30 cellular contexts compared by ENCODE assay signal in genomic region chr2:53576361-53576620, GRCh38.
"Had no signal": no experiment of that assay in that cellular context is flagged by ENCODE, and none has a peak within 500 bp of the region (broad histone marks: within the 10 kb centered on the region; RNA-seq: fewer than 3 reads in every experiment).

No MANE protein-coding gene starts in this region.

- H3K4me1 Mint-ChIP-seq: activated CD4-positive, alpha-beta T cell treated with anti-CD3 and anti-CD28 coated beads for 36 hours; activated naive CD4-positive, alpha-beta T cell treated with anti-CD3 and anti-CD28 coated beads, Interleukin-2, amount 10 ng/mL, durations not matched to agents 7 days and 5 days; activated naive CD8-positive, alpha-beta T cell treated with anti-CD3 and anti-CD28 coated beads, Interleukin-2, amount 10 ng/mL, durations not matched to agents 7 days and 5 days; naive thymus-derived CD4-positive, alpha-beta T cell; stimulated activated effector memory CD8-positive, alpha-beta T cell treated with anti-CD3 and anti-CD28 coated beads, Interleukin-12 subunit alpha, Interleukin-12 subunit beta, amount 100 ng/mL, for 72 hours; stimulated activated naive CD8-positive, alpha-beta T cell treated with anti-CD3 and anti-CD28 coated beads, Interleukin-15, amount 100 ng/mL, for 72 hours; T-helper 17 cell had no signal

- H3K9me3 Mint-ChIP-seq: activated naive CD4-positive, alpha-beta T cell treated with anti-CD3 and anti-CD28 coated beads, Interleukin-2, amount 10 ng/mL, durations not matched to agents 7 days and 5 days; activated naive CD8-positive, alpha-beta T cell treated with anti-CD3 and anti-CD28 coated beads, Interleukin-2, amount 10 ng/mL, durations not matched to agents 7 days and 5 days; endodermal cell; neural crest cell; stimulated activated effector memory CD8-positive, alpha-beta T cell treated with anti-CD3 and anti-CD28 coated beads, Interleukin-12 subunit alpha, Interleukin-12 subunit beta, amount 100 ng/mL, for 72 hours; stimulated activated naive CD8-positive, alpha-beta T cell treated with anti-CD3 and anti-CD28 coated beads, Interleukin-15, amount 100 ng/mL, for 72 hours; type B pancreatic cell had no signal

- H3K27ac ChIP-seq: ascending aorta had no signal

- H3K4me3 Mint-ChIP-seq: activated CD4-positive, alpha-beta T cell treated with anti-CD3 and anti-CD28 coated beads for 36 hours; activated naive CD4-positive, alpha-beta T cell treated with anti-CD3 and anti-CD28 coated beads, Interleukin-2, amount 10 ng/mL, durations not matched to agents 7 days and 5 days; activated naive CD8-positive, alpha-beta T cell treated with anti-CD3 and anti-CD28 coated beads, Interleukin-2, amount 10 ng/mL, durations not matched to agents 7 days and 5 days; endodermal cell; mesothelial cell of epicardium; naive thymus-derived CD4-positive, alpha-beta T cell; neural crest cell; stimulated activated effector memory CD8-positive, alpha-beta T cell treated with anti-CD3 and anti-CD28 coated beads, Interleukin-12 subunit alpha, Interleukin-12 subunit beta, amount 100 ng/mL, for 72 hours; stimulated activated naive CD8-positive, alpha-beta T cell treated with anti-CD3 and anti-CD28 coated beads, Interleukin-15, amount 100 ng/mL, for 72 hours; T-helper 17 cell; type B pancreatic cell had no signal

- H3K4me3 ChIP-seq: ascending aorta, skin epidermis, uterus had no signal

- H3K36me3 ChIP-seq: ascending aorta, uterus had no signal

- H3K4me1 ChIP-seq: uterus had no signal

- H3K36me3 Mint-ChIP-seq: activated naive CD4-positive, alpha-beta T cell treated with anti-CD3 and anti-CD28 coated beads, Interleukin-2, amount 10 ng/mL, durations not matched to agents 7 days and 5 days; activated naive CD8-positive, alpha-beta T cell treated with anti-CD3 and anti-CD28 coated beads, Interleukin-2, amount 10 ng/mL, durations not matched to agents 7 days and 5 days; mesothelial cell of epicardium; naive thymus-derived CD4-positive, alpha-beta T cell; stimulated activated effector memory CD8-positive, alpha-beta T cell treated with anti-CD3 and anti-CD28 coated beads, Interleukin-12 subunit alpha, Interleukin-12 subunit beta, amount 100 ng/mL, for 72 hours; type B pancreatic cell had no signal

- H3K27me3 ChIP-seq: ascending aorta, uterus had no signal

- H3K27me3 Mint-ChIP-seq: activated CD4-positive, alpha-beta T cell treated with anti-CD3 and anti-CD28 coated beads for 36 hours; activated naive CD4-positive, alpha-beta T cell treated with anti-CD3 and anti-CD28 coated beads, Interleukin-2, amount 10 ng/mL, durations not matched to agents 7 days and 5 days; type B pancreatic cell had no signal

- H3K9me3 ChIP-seq: ascending aorta, uterus had no signal

- H3K27ac Mint-ChIP-seq: activated CD4-positive, alpha-beta T cell treated with anti-CD3 and anti-CD28 coated beads for 36 hours; activated naive CD4-positive, alpha-beta T cell treated with anti-CD3 and anti-CD28 coated beads, Interleukin-2, amount 10 ng/mL, durations not matched to agents 7 days and 5 days; activated naive CD8-positive, alpha-beta T cell treated with anti-CD3 and anti-CD28 coated beads, Interleukin-2, amount 10 ng/mL, durations not matched to agents 7 days and 5 days; endodermal cell; mesothelial cell of epicardium; naive thymus-derived CD4-positive, alpha-beta T cell; stimulated activated effector memory CD8-positive, alpha-beta T cell treated with anti-CD3 and anti-CD28 coated beads, Interleukin-12 subunit alpha, Interleukin-12 subunit beta, amount 100 ng/mL, for 72 hours; stimulated activated naive CD8-positive, alpha-beta T cell treated with anti-CD3 and anti-CD28 coated beads, Interleukin-15, amount 100 ng/mL, for 72 hours; T-helper 17 cell; type B pancreatic cell had no signal

- ATAC-seq: activated CD4-positive, alpha-beta T cell treated with anti-CD3 and anti-CD28 coated beads for 36 hours; esophagus mucosa; left cardiac atrium; naive thymus-derived CD4-positive, alpha-beta T cell; stimulated activated effector memory CD8-positive, alpha-beta T cell treated with anti-CD3 and anti-CD28 coated beads, Interleukin-12 subunit alpha, Interleukin-12 subunit beta, amount 100 ng/mL, for 72 hours; stimulated activated naive CD8-positive, alpha-beta T cell treated with anti-CD3 and anti-CD28 coated beads, Interleukin-15, amount 100 ng/mL, for 72 hours; T-helper 17 cell had no signal

- DNase-seq: activated CD4-positive, alpha-beta T cell treated with anti-CD3 and anti-CD28 coated beads for 36 hours; activated CD4-positive, alpha-beta T cell treated with anti-CD3 and anti-CD28 coated beads, Interleukin-2, amount 50 U/mL, for 48 hours; activated CD4-positive, CD25-positive, alpha-beta regulatory T cell; activated CD8-positive, alpha-beta memory T cell treated with anti-CD3 and anti-CD28 coated beads, Interleukin-2, amount 50 U/mL, for 4 hours; activated gamma-delta T cell; activated naive CD4-positive, alpha-beta T cell treated with anti-CD3 and anti-CD28 coated beads, Interleukin-2, amount 10 ng/mL, durations not matched to agents 7 days and 5 days; activated naive CD8-positive, alpha-beta T cell treated with anti-CD3 and anti-CD28 coated beads, Interleukin-2, amount 10 ng/mL, durations not matched to agents 7 days and 5 days; activated T-cell treated with anti-CD3 and anti-CD28 coated beads, Interleukin-2, amount 50 U/mL, for 1 hour; caudate nucleus; endodermal cell; foreskin fibroblast; head of caudate nucleus; hippocampal formation; left cardiac atrium; left ventricle myocardium superior; naive thymus-derived CD4-positive, alpha-beta T cell; posterior cingulate gyrus; stimulated activated CD4-positive, alpha-beta T cell treated with anti-CD3 and anti-CD28 coated beads, Interleukin-4, amount 100 ng/mL, for 24 hours; stimulated activated naive CD8-positive, alpha-beta T cell treated with anti-CD3 and anti-CD28 coated beads, Interleukin-15, amount 100 ng/mL, for 72 hours; substantia nigra; T-helper 17 cell; T1000; uterus had no signal
